ENCODE assay signal across 1 cellular context in the genomic region with DNA sequence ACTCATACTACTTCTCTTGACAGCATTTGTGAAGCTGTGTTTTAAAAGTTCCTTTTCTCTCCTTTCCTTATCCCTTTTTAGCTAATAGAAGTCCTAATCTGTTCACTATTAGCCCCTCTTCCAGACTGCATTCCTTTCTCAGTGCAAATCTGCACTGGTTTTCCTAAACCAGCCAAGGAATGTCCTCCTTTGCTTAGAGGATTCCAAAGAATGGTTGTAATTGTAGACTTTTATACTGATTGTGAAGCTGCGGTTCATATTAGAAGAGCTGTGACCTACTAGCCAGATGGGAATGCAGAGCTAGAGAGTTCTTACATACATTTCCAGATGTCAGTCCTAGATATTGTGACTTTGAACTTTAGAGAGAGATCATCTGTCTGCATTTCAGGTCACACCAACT.
TF ChIP-seq lines count a peak whose summit lies in the region.

No MANE protein-coding gene starts in this region.

TF ChIP-seq in IMR-90, 13 proteins besides CTCF, POLR2A, EP300 and RAD21:
- TF ChIP-seq CHD1 (IDR thresholded peaks at IDR 0.05; ENCODE audit: low read depth, low read length): no peak
TF ChIP-seq in IMR-90: peak in this region for 0.
